8 cellular contexts compared by ENCODE assay signal in genomic region chr5:16784843-16785791, GRCh38.
DNase-seq lines count a peak whose midpoint lies in the region; ATAC-seq and TF ChIP-seq lines count a peak whose summit lies in the region.

No MANE protein-coding gene starts in this region.

- peaks cover 20% of the 10 kb centered on the region for H3K4me1 Mint-ChIP-seq in stimulated activated memory B cell treated with anti-CD40 and anti-IgM and Interleukin-4, amounts not matched to agents 10 μg/mL and 1 μg/mL and 100 μg/mL, for 72 hours
- peaks cover 1% of the 10 kb centered on the region for H3K4me1 Mint-ChIP-seq in progenitor cell of endocrine pancreas (ENCODE audit: low read depth)

- H3K27ac Mint-ChIP-seq in stimulated activated memory B cell treated with anti-CD40 and anti-IgM and Interleukin-4, amounts not matched to agents 10 μg/mL and 1 μg/mL and 100 μg/mL, for 72 hours, result peak overlapping the region; percentile 36
- H3K27ac Mint-ChIP-seq in progenitor cell of endocrine pancreas, result no peak overlapping the region

- peaks cover 31% of the 10 kb centered on the region for H3K36me3 ChIP-seq in brain microvascular endothelial cell (replicated peaks)

- peak overlapping the region; percentile 31 for H3K27ac ChIP-seq in brain microvascular endothelial cell

- H3K27me3 ChIP-seq in brain microvascular endothelial cell (replicated peaks), result no peaks in the 10 kb centered on the region

- peaks cover 32% of the 10 kb centered on the region for H3K27me3 Mint-ChIP-seq in stimulated activated memory B cell treated with anti-CD40 and anti-IgM and Interleukin-4, amounts not matched to agents 10 μg/mL and 1 μg/mL and 100 μg/mL, for 72 hours
- no peaks in the 10 kb centered on the region for H3K27me3 Mint-ChIP-seq in progenitor cell of endocrine pancreas

- H3K4me3 ChIP-seq in brain microvascular endothelial cell (ENCODE audit: low read depth, low read length), result no peak overlapping the region

- no peaks in the 10 kb centered on the region for H3K36me3 Mint-ChIP-seq in stimulated activated memory B cell treated with anti-CD40 and anti-IgM and Interleukin-4, amounts not matched to agents 10 μg/mL and 1 μg/mL and 100 μg/mL, for 72 hours
- peaks cover 18% of the 10 kb centered on the region for H3K36me3 Mint-ChIP-seq in progenitor cell of endocrine pancreas (ENCODE audit: insufficient read depth)

- ATAC-seq in HG03196 (IDR thresholded peaks at IDR 0.05; ENCODE audit: unreplicated experiment), result peak; percentile 99
- ATAC-seq in stimulated activated memory B cell treated with anti-CD40 and anti-IgM and Interleukin-4, amounts not matched to agents 10 μg/mL and 1 μg/mL and 100 μg/mL, for 72 hours, result peak; percentile 93

- DNase-seq in activated T-cell treated with anti-CD3 and anti-CD28 coated beads for 24 hours (ENCODE audit: low read depth), result peak; percentile 43
- DNase-seq in activated T-cell treated with anti-CD3 and anti-CD28 coated beads for 4 hours, result no peak
- DNase-seq in brain microvascular endothelial cell, result no peak
- DNase-seq in progenitor cell of endocrine pancreas (ENCODE audit: low spot score, unreplicated experiment), result no peak
- no peak for DNase-seq in NCI-H146 treated with DMSO at 0.1 percent for 48 hours (lab: John Stamatoyannopoulos, UW; ENCODE audit: unreplicated experiment)
- no peak for DNase-seq in 8988T

- TF ChIP-seq CTCF in brain microvascular endothelial cell (IDR thresholded peaks at IDR 0.05; ENCODE audit: low read depth, low read length, missing control alignments) (no peak), progenitor cell of endocrine pancreas (IDR thresholded peaks at IDR 0.05; ENCODE audit: unreplicated experiment) (no peak)

- H3K4me3 Mint-ChIP-seq in stimulated activated memory B cell treated with anti-CD40 and anti-IgM and Interleukin-4, amounts not matched to agents 10 μg/mL and 1 μg/mL and 100 μg/mL, for 72 hours, result peak overlapping the region; percentile 27
- H3K4me3 Mint-ChIP-seq in progenitor cell of endocrine pancreas (ENCODE audit: low read depth), result no peak overlapping the region

- in situ Hi-C loops in brain microvascular endothelial cell (cut with HindIII; ENCODE audit: low pct_ligation_motif_present, low sequenced_read_pairs), result loop anchor here (25.0 kb wide), 1 partner anchor 402 kb away; no protein-coding TSS in a partner anchor

- no peaks in the 10 kb centered on the region for H3K9me3 Mint-ChIP-seq in stimulated activated memory B cell treated with anti-CD40 and anti-IgM and Interleukin-4, amounts not matched to agents 10 μg/mL and 1 μg/mL and 100 μg/mL, for 72 hours
- H3K9me3 Mint-ChIP-seq in progenitor cell of endocrine pancreas (ENCODE audit: low read depth), result no peaks in the 10 kb centered on the region
